ENCODE assay signal across 27 cellular contexts in genomic region chr15:53917109-53917508, GRCh38.
"Had no signal": no experiment of that assay in that cellular context is flagged by ENCODE, and none has a peak within 500 bp of the region (broad histone marks: within the 10 kb centered on the region; RNA-seq: fewer than 3 reads in every experiment).

No MANE protein-coding gene starts in this region.

- H3K4me3 Mint-ChIP-seq: activated CD4-positive, alpha-beta memory T cell treated with anti-CD3 and anti-CD28 coated beads, Interleukin-2, amount 10 ng/mL, durations not matched to agents 7 days and 5 days; activated CD4-positive, alpha-beta T cell treated with anti-CD3 and anti-CD28 coated beads, Interleukin-2, amount 10 ng/mL, durations not matched to agents 7 days and 5 days; activated naive CD4-positive, alpha-beta T cell treated with anti-CD3 and anti-CD28 coated beads, Interleukin-2, amount 10 ng/mL, durations not matched to agents 7 days and 5 days; activated naive CD8-positive, alpha-beta T cell treated with anti-CD3 and anti-CD28 coated beads, Interleukin-2, amount 10 ng/mL, durations not matched to agents 7 days and 5 days; activated T-cell treated with anti-CD3 and anti-CD28 coated beads, Interleukin-2, amount 50 U/mL, for 24 hours; naive thymus-derived CD4-positive, alpha-beta T cell; stimulated activated effector memory CD8-positive, alpha-beta T cell treated with anti-CD3 and anti-CD28 coated beads, Interleukin-12 subunit alpha, Interleukin-12 subunit beta, amount 100 ng/mL, for 72 hours; stimulated activated naive CD8-positive, alpha-beta T cell treated with anti-CD3 and anti-CD28 coated beads, Interleukin-15, amount 100 ng/mL, for 72 hours; T-helper 17 cell had no signal

- H3K27ac ChIP-seq: brain microvascular endothelial cell, esophagus muscularis mucosa, heart right ventricle, ovary, sigmoid colon, tibial nerve, uterus had no signal

- H3K27me3 ChIP-seq: brain microvascular endothelial cell, esophagus muscularis mucosa, ovary, sigmoid colon, tibial nerve, uterus had no signal

- H3K27ac Mint-ChIP-seq: activated CD4-positive, alpha-beta memory T cell treated with anti-CD3 and anti-CD28 coated beads, Interleukin-2, amount 10 ng/mL, durations not matched to agents 7 days and 5 days; activated CD4-positive, alpha-beta T cell treated with anti-CD3 and anti-CD28 coated beads, Interleukin-2, amount 10 ng/mL, durations not matched to agents 7 days and 5 days; activated naive CD4-positive, alpha-beta T cell treated with anti-CD3 and anti-CD28 coated beads, Interleukin-2, amount 10 ng/mL, durations not matched to agents 7 days and 5 days; activated naive CD8-positive, alpha-beta T cell treated with anti-CD3 and anti-CD28 coated beads, Interleukin-2, amount 10 ng/mL, durations not matched to agents 7 days and 5 days; activated T-cell treated with anti-CD3 and anti-CD28 coated beads, Interleukin-2, amount 50 U/mL, for 24 hours; naive thymus-derived CD4-positive, alpha-beta T cell; stimulated activated effector memory CD8-positive, alpha-beta T cell treated with anti-CD3 and anti-CD28 coated beads, Interleukin-12 subunit alpha, Interleukin-12 subunit beta, amount 100 ng/mL, for 72 hours; stimulated activated naive CD8-positive, alpha-beta T cell treated with anti-CD3 and anti-CD28 coated beads, Interleukin-15, amount 100 ng/mL, for 72 hours; T-helper 17 cell had no signal

- H3K4me1 ChIP-seq: esophagus muscularis mucosa, heart right ventricle, sigmoid colon, tibial nerve, uterus had no signal

- H3K4me3 ChIP-seq: esophagus muscularis mucosa, heart right ventricle, ovary, sigmoid colon, tibial nerve, uterus had no signal

- H3K36me3 ChIP-seq: brain microvascular endothelial cell, esophagus muscularis mucosa, heart right ventricle, ovary, sigmoid colon, tibial nerve, uterus had no signal

- H3K27me3 Mint-ChIP-seq: activated CD4-positive, alpha-beta memory T cell treated with anti-CD3 and anti-CD28 coated beads, Interleukin-2, amount 10 ng/mL, durations not matched to agents 7 days and 5 days; activated CD4-positive, alpha-beta T cell treated with anti-CD3 and anti-CD28 coated beads, Interleukin-2, amount 10 ng/mL, durations not matched to agents 7 days and 5 days; activated naive CD4-positive, alpha-beta T cell treated with anti-CD3 and anti-CD28 coated beads, Interleukin-2, amount 10 ng/mL, durations not matched to agents 7 days and 5 days; activated naive CD8-positive, alpha-beta T cell treated with anti-CD3 and anti-CD28 coated beads, Interleukin-2, amount 10 ng/mL, durations not matched to agents 7 days and 5 days; stimulated activated naive CD8-positive, alpha-beta T cell treated with anti-CD3 and anti-CD28 coated beads, Interleukin-15, amount 100 ng/mL, for 72 hours; T-helper 17 cell had no signal

- H3K9me3 Mint-ChIP-seq: activated CD4-positive, alpha-beta memory T cell treated with anti-CD3 and anti-CD28 coated beads, Interleukin-2, amount 10 ng/mL, durations not matched to agents 7 days and 5 days; activated CD4-positive, alpha-beta T cell treated with anti-CD3 and anti-CD28 coated beads, Interleukin-2, amount 10 ng/mL, durations not matched to agents 7 days and 5 days; activated naive CD4-positive, alpha-beta T cell treated with anti-CD3 and anti-CD28 coated beads, Interleukin-2, amount 10 ng/mL, durations not matched to agents 7 days and 5 days; activated naive CD8-positive, alpha-beta T cell treated with anti-CD3 and anti-CD28 coated beads, Interleukin-2, amount 10 ng/mL, durations not matched to agents 7 days and 5 days; activated T-cell treated with anti-CD3 and anti-CD28 coated beads, Interleukin-2, amount 50 U/mL, for 24 hours; stimulated activated effector memory CD8-positive, alpha-beta T cell treated with anti-CD3 and anti-CD28 coated beads, Interleukin-12 subunit alpha, Interleukin-12 subunit beta, amount 100 ng/mL, for 72 hours; stimulated activated naive CD8-positive, alpha-beta T cell treated with anti-CD3 and anti-CD28 coated beads, Interleukin-15, amount 100 ng/mL, for 72 hours had no signal

- DNase-seq: activated CD4-positive, alpha-beta memory T cell treated with anti-CD3 and anti-CD28 coated beads, Interleukin-2, amount 10 ng/mL, durations not matched to agents 7 days and 5 days; activated CD4-positive, alpha-beta T cell treated with anti-CD3 and anti-CD28 coated beads for 1 hour; activated CD4-positive, alpha-beta T cell treated with anti-CD3 and anti-CD28 coated beads, Interleukin-2, amount 10 ng/mL, durations not matched to agents 7 days and 5 days; activated CD8-positive, alpha-beta memory T cell treated with anti-CD3 and anti-CD28 coated beads, Interleukin-2, amount 50 U/mL, for 48 hours; activated gamma-delta T cell; activated naive CD4-positive, alpha-beta T cell treated with anti-CD3 and anti-CD28 coated beads, Interleukin-2, amount 10 ng/mL, durations not matched to agents 7 days and 5 days; activated naive CD8-positive, alpha-beta T cell treated with anti-CD3 and anti-CD28 coated beads, Interleukin-2, amount 10 ng/mL, durations not matched to agents 7 days and 5 days; activated T-cell treated with anti-CD3 and anti-CD28 coated beads, Interleukin-2, amount 50 U/mL, for 24 hours; amniotic stem cell; brain microvascular endothelial cell; central memory CD4-positive, alpha-beta T cell; foreskin melanocyte; heart right ventricle; left cardiac atrium; midbrain; naive thymus-derived CD4-positive, alpha-beta T cell; ovary; sigmoid colon; small intestine; stimulated activated CD4-positive, alpha-beta T cell treated with anti-CD3 and anti-CD28 coated beads, Interleukin-4, amount 100 ng/mL, for 24 hours; stimulated activated naive CD8-positive, alpha-beta T cell treated with anti-CD3 and anti-CD28 coated beads, Interleukin-15, amount 100 ng/mL, for 72 hours; substantia nigra; T-helper 17 cell; uterus had no signal

- H3K36me3 Mint-ChIP-seq: activated naive CD4-positive, alpha-beta T cell treated with anti-CD3 and anti-CD28 coated beads, Interleukin-2, amount 10 ng/mL, durations not matched to agents 7 days and 5 days; activated naive CD8-positive, alpha-beta T cell treated with anti-CD3 and anti-CD28 coated beads, Interleukin-2, amount 10 ng/mL, durations not matched to agents 7 days and 5 days; naive thymus-derived CD4-positive, alpha-beta T cell; stimulated activated effector memory CD8-positive, alpha-beta T cell treated with anti-CD3 and anti-CD28 coated beads, Interleukin-12 subunit alpha, Interleukin-12 subunit beta, amount 100 ng/mL, for 72 hours had no signal

- H3K4me1 Mint-ChIP-seq: activated CD4-positive, alpha-beta memory T cell treated with anti-CD3 and anti-CD28 coated beads, Interleukin-2, amount 10 ng/mL, durations not matched to agents 7 days and 5 days; activated CD4-positive, alpha-beta T cell treated with anti-CD3 and anti-CD28 coated beads, Interleukin-2, amount 10 ng/mL, durations not matched to agents 7 days and 5 days; activated naive CD4-positive, alpha-beta T cell treated with anti-CD3 and anti-CD28 coated beads, Interleukin-2, amount 10 ng/mL, durations not matched to agents 7 days and 5 days; activated naive CD8-positive, alpha-beta T cell treated with anti-CD3 and anti-CD28 coated beads, Interleukin-2, amount 10 ng/mL, durations not matched to agents 7 days and 5 days; naive thymus-derived CD4-positive, alpha-beta T cell; stimulated activated effector memory CD8-positive, alpha-beta T cell treated with anti-CD3 and anti-CD28 coated beads, Interleukin-12 subunit alpha, Interleukin-12 subunit beta, amount 100 ng/mL, for 72 hours; stimulated activated naive CD8-positive, alpha-beta T cell treated with anti-CD3 and anti-CD28 coated beads, Interleukin-15, amount 100 ng/mL, for 72 hours; T-helper 17 cell had no signal

- H3K9me3 ChIP-seq: esophagus muscularis mucosa, heart right ventricle, ovary, sigmoid colon, tibial nerve, uterus had no signal
